21 cellular contexts compared by ENCODE assay signal in the genomic region with DNA sequence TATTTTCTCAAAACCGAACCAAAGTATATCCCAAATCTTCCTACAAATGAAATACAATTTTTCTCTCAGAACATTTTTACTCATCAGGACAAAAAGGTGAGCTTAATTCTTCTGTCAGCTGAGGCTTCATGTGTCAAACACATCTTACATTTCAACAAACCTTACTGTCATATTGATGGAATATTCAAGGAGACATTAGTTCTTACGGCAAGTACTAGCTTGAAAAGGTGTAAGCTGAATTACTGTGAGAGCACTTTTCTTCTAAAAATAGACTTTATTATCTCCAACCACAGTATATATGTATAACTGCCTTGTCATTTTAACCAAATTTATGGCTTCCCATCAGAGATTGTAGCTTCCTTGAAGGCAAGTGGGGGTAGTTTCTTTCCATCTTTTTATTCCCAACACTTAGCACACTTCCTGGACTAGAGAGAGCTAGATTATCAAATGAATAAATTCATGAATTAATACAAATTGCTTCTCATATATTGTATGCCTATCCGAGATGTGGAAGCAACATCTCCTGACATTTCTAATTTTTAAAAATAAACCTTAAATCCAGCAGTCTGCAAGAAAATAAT.
DNase-seq lines count a peak whose midpoint lies in the region; TF ChIP-seq lines count a peak whose summit lies in the region.
"Had no signal": no experiment of that assay in that cellular context is flagged by ENCODE, and none has a peak within 500 bp of the region (broad histone marks: within the 10 kb centered on the region; RNA-seq: fewer than 3 reads in every experiment).

No MANE protein-coding gene starts in this region.

- no peak overlapping the region for H3K27ac ChIP-seq in adrenal gland
- H3K27ac ChIP-seq: BLaER1 had no signal

- H3K36me3 ChIP-seq in adrenal gland (replicated peaks in 1 of 2), result no peaks in the 10 kb centered on the region
- H3K36me3 ChIP-seq: BE2C, BLaER1 had no signal

- H3K4me3 ChIP-seq in adrenal gland, result no peak overlapping the region
- H3K4me3 ChIP-seq: BLaER1, GM12878 had no signal

- H3K9me3 ChIP-seq in adrenal gland (replicated peaks in 1 of 3), result no peaks in the 10 kb centered on the region
- H3K9me3 ChIP-seq: BE2C, BLaER1 had no signal

- no peaks in the 10 kb centered on the region for H3K27me3 ChIP-seq in adrenal gland
- H3K27me3 ChIP-seq: BE2C, BLaER1 had no signal

- DNase-seq in NCI-H2227 treated with DMSO at 0.1 percent for 48 hours (lab: John Stamatoyannopoulos, UW), result peak; percentile 23
- DNase-seq in NCI-H2227 (lab: John Stamatoyannopoulos, UW; ENCODE audit: unreplicated experiment), result no peak
- peak; percentile 82 for DNase-seq in OCI-M1 (lab: John Stamatoyannopoulos, UW)
- DNase-seq in putamen (ENCODE audit: low spot score), result peak; percentile 72
- no peak for DNase-seq in adrenal gland
- no peak for DNase-seq in NCI-H345 (lab: John Stamatoyannopoulos, UW)
- DNase-seq: 8988T; ACHN; BE2C; C1 segment of cervical spinal cord; CD4-positive, alpha-beta memory T cell; CD4-positive, CD25-positive, alpha-beta regulatory T cell; CD8-positive, alpha-beta memory T cell; COR-L47; DMS 273 treated with DMSO at 0.1 percent for 48 hours; DMS153; DND-41; EL; GDM1 had no signal

- no peak for TF ChIP-seq CTCF in adrenal gland (IDR thresholded peaks at IDR 0.05)

- WGBS in adrenal gland, 4 donors, result 68 to 75% (median 72%) methylated on average over 3 of the region's 3 CpGs

- intact Hi-C loops in adrenal gland (cut with DNase I), result no loop called here

- TF ChIP-seq POLR2A in adrenal gland (IDR thresholded peaks at IDR 0.05), result no peak

- H3K4me1 ChIP-seq in adrenal gland (replicated peaks in 1 of 2), result no peaks in the 10 kb centered on the region
- H3K4me1 ChIP-seq: BE2C, BLaER1 had no signal

Comparison
In these comparisons a context has a peak if more than half of its experiments do, and no peak if none do; other contexts are left out.
1. DNase-seq: peak in NCI-H2227 treated with DMSO at 0.1 percent for 48 hours (single experiment), OCI-M1 (single experiment) and putamen (single experiment); none in NCI-H2227 (single experiment), adrenal gland (0 of 7) and NCI-H345 (single experiment).